ENCODE assay signal across 12 cellular contexts in genomic region chr1:246583056-246583440, GRCh38. TPM values are rescaled to one million over a fixed set of nuclear protein-coding genes. Genes with fewer than 3 reads are reported as not detected.
A peak's percentile ranks its signal among the peaks of the same experiment; 100 is the strongest.
DNase-seq lines count a peak whose midpoint lies in the region; ATAC-seq and TF ChIP-seq lines count a peak whose summit lies in the region.
"Had no signal": no experiment of that assay in that cellular context is flagged by ENCODE, and none has a peak within 500 bp of the region (broad histone marks: within the 10 kb centered on the region; RNA-seq: fewer than 3 reads in every experiment).

No MANE protein-coding gene starts in this region.

- H2BK120ac ChIP-seq in IMR-90 (ENCODE audit: low read depth, low read length): 0 out of 2 replicates have a peak overlapping the region, but pooled peaks have one; percentile 9

- peak overlapping the region; percentile 2; the same call in 1 of the 2 replicates for H2AK5ac ChIP-seq in IMR-90 (ENCODE audit: low read depth, low read length)

- H3K23ac ChIP-seq in IMR-90 (ENCODE audit: low read depth, low read length): peak overlapping the region; percentile 58; the same call in 1 of the 2 replicates

- TF ChIP-seq RAD21 in IMR-90 (IDR thresholded peaks at IDR 0.05; ENCODE audit: low read length): no peak

- no TSS peak for BruUV-seq in IMR-90 (replicated peaks; lab: Mats Ljungman, UMichigan)

- TF ChIP-seq CTCF in C4-2B (conservative IDR thresholded peaks at IDR 0.05) (no peak), IMR-90 (conservative IDR thresholded peaks at IDR 0.05; ENCODE audit: low read depth, low read length) (no peak), esophagus muscularis mucosa (IDR thresholded peaks at IDR 0.05) (no peak), parathyroid adenoma (IDR thresholded peaks at IDR 0.05) (no peak)

- CTCF ChIA-PET in IMR-90 (lab: Yijun Ruan, JAX): interaction anchor here (1.1 kb wide), 1 partner anchor 16 kb away, joined by 3 read pairs; no protein-coding TSS in a partner anchor

- peaks cover 22 to 69% of the 10 kb centered on the region in 2 experiments for H3K79me1 ChIP-seq in IMR-90 (ENCODE audit: low read depth in 1 of 2, low read length in 2 of 2)

- H3K79me2 ChIP-seq in parathyroid adenoma: peaks cover 6% of the 10 kb centered on the region

- dilution Hi-C loops in IMR-90 (cut with HindIII; ENCODE audit: low sequenced_read_pairs, unreplicated experiment): no loop called here

- H3K9me3 ChIP-seq in IMR-90 (ENCODE audit: control insufficient read depth, insufficient read depth, low read length): no peaks in the 10 kb centered on the region
- no peaks in the 10 kb centered on the region for H3K9me3 ChIP-seq in esophagus muscularis mucosa
- H3K9me3 ChIP-seq in parathyroid adenoma (ENCODE audit: control insufficient read depth, low read length): no peaks in the 10 kb centered on the region
- H3K9me3 ChIP-seq: BLaER1 had no signal

- no peak for TF ChIP-seq EP300 in esophagus muscularis mucosa (IDR thresholded peaks at IDR 0.05)

- H2BK20ac ChIP-seq in IMR-90 (ENCODE audit: low read depth, low read length): no peak overlapping the region

- H3K4ac ChIP-seq in IMR-90 (ENCODE audit: low read depth, low read length): no peak overlapping the region; the same call in 1 of the 2 replicates

- H3K4me2 ChIP-seq in IMR-90 (ENCODE audit: low read depth, low read length) (peak overlapping the region; percentile 22), parathyroid adenoma (ENCODE audit: low read length) (peak overlapping the region; percentile 47)
- H3K4me2 ChIP-seq: BLaER1 had no signal

- peak overlapping the region; percentile 78; the same call in 1 of the 2 replicates for H4K5ac ChIP-seq in IMR-90 (ENCODE audit: low read depth, low read length)

- H3K9me1 ChIP-seq in IMR-90 (ENCODE audit: insufficient read depth, low read length): peaks cover 11% of the 10 kb centered on the region; the same call in 1 of the 2 replicates

- H3K18ac ChIP-seq in IMR-90 (ENCODE audit: low read depth, low read length): 0 out of 2 replicates have a peak overlapping the region, but pooled peaks have one; percentile 61

- no peaks in the 10 kb centered on the region; the same call in 1 of the 2 replicates for H4K20me1 ChIP-seq in IMR-90 (ENCODE audit: insufficient read depth, low read length)

- H2AFZ ChIP-seq in IMR-90 (replicated peaks; ENCODE audit: low read length, poor library complexity): no peak overlapping the region
- H2AFZ ChIP-seq in parathyroid adenoma: peak overlapping the region; percentile 33

- H3K4me1 ChIP-seq in IMR-90 (ENCODE audit: control insufficient read depth, insufficient read depth, low read length) (peaks cover 16% of the 10 kb centered on the region), esophagus muscularis mucosa (peaks cover 78 to 96% (median 96%) of the 10 kb centered on the region in 4 donors), parathyroid adenoma (peaks cover 7% of the 10 kb centered on the region)

- H3K9ac ChIP-seq in IMR-90 (ENCODE audit: low read depth, low read length): no peak overlapping the region
- no peak overlapping the region for H3K9ac ChIP-seq in parathyroid adenoma
- H3K9ac ChIP-seq: BLaER1 had no signal

- ATAC-seq in IMR-90 (ENCODE audit: low read depth) (no peak), HG03571 (IDR thresholded peaks at IDR 0.05; ENCODE audit: unreplicated experiment) (no peak)

- POLR2A ChIA-PET in IMR-90 (lab: Charles Lee; ENCODE audit: unreplicated experiment): no interaction called here

- H3K27me3 ChIP-seq in IMR-90 (ENCODE audit: control insufficient read depth, insufficient read depth, low read length): no peaks in the 10 kb centered on the region
- no peaks in the 10 kb centered on the region for H3K27me3 ChIP-seq in esophagus muscularis mucosa
- H3K27me3 ChIP-seq in parathyroid adenoma (ENCODE audit: control insufficient read depth, insufficient read depth, low read length): no peaks in the 10 kb centered on the region
- H3K27me3 ChIP-seq: BLaER1 had no signal

- H3K36me3 ChIP-seq in IMR-90 (ENCODE audit: control insufficient read depth, insufficient read depth, low read length) (0 out of 2 replicates have a peak, but pooled peaks cover 4% of the 10 kb centered on the region), esophagus muscularis mucosa (no peaks in the 10 kb centered on the region), parathyroid adenoma (ENCODE audit: control insufficient read depth, insufficient read depth, low read length) (no peaks in the 10 kb centered on the region)

- intact Hi-C loops in IMR-90 (cut with micrococcal nuclease): no loop called here
- intact Hi-C loops in esophagus muscularis mucosa (cut with DNase I): no loop called here

- H3K27ac ChIP-seq in C4-2B (peak overlapping the region; percentile 54), IMR-90 (ENCODE audit: insufficient read depth, low read length) (no peak overlapping the region), esophagus muscularis mucosa (replicated peaks in 1 of 4) (peak overlapping the region; percentile 70 to 84 (median 79)), parathyroid adenoma (peak overlapping the region; percentile 47)
- H3K27ac ChIP-seq: BLaER1 had no signal

- H2BK5ac ChIP-seq in IMR-90 (ENCODE audit: low read depth, low read length, poor library complexity, severe bottlenecking): no peak overlapping the region

- H4K91ac ChIP-seq in IMR-90 (ENCODE audit: insufficient read depth, low read depth, low read length): no peak overlapping the region

- H3K4me3 ChIP-seq in IMR-90 (ENCODE audit: insufficient read depth, low read depth, low read length): no peak overlapping the region
- no peak overlapping the region for H3K4me3 ChIP-seq in esophagus muscularis mucosa
- H3K4me3 ChIP-seq in parathyroid adenoma (ENCODE audit: low read depth, low read length): no peak overlapping the region
- H3K4me3 ChIP-seq: BLaER1 had no signal

- in situ Hi-C loops in IMR-90 (cut with MboI; ENCODE audit: low sequenced_read_pairs): no loop called here

- DNase-seq in IMR-90 (no peak), esophagus muscularis mucosa (ENCODE audit: extremely low spot score) (no peak), medulla oblongata (ENCODE audit: extremely low spot score) (no peak), amniotic stem cell (lab: John Stamatoyannopoulos, UW) (no peak)
- no peak for DNase-seq in stimulated activated naive CD4-positive, alpha-beta T cell treated with Interleukin-2 at 50 U/mL for 16 hours (lab: John Stamatoyannopoulos, UW)
- DNase-seq: activated CD4-positive, alpha-beta T cell treated with anti-CD3 and anti-CD28 coated beads for 1 hour; caudate nucleus; NK-92 treated with Interleukin-12 subunit alpha and Interleukin-12 subunit beta, amount 100 ng/mL, for 24 hours had no signal

- H2AK9ac ChIP-seq in IMR-90 (replicated peaks; ENCODE audit: low read depth, low read length, poor library complexity): no peak overlapping the region

- H4K8ac ChIP-seq in IMR-90 (ENCODE audit: low read depth in 2 of 2, low read length in 2 of 2): no peak overlapping the region

- H2BK15ac ChIP-seq in IMR-90 (ENCODE audit: low read depth, low read length): no peak overlapping the region

- no peak overlapping the region for H3K56ac ChIP-seq in IMR-90 (ENCODE audit: extremely low read depth, insufficient read depth, low read length)

- whole genome bisulfite sequencing in IMR-90 (ENCODE audit: extremely low coverage in 2 of 2, insufficient read length in 1 of 2), 2 experiments: no CpG with 5 or more reads among the region's 2 CpGs
- WGBS in esophagus muscularis mucosa: 89% methylated on average over 2 of the region's 2 CpGs

- no peak overlapping the region for H3K14ac ChIP-seq in IMR-90 (replicated peaks; ENCODE audit: low read depth, low read length)

- no peak for TF ChIP-seq POLR2A in IMR-90 (IDR thresholded peaks at IDR 0.05; ENCODE audit: low read depth, low read length)
- no peak for TF ChIP-seq POLR2A in esophagus muscularis mucosa (IDR thresholded peaks at IDR 0.05; ENCODE audit: low read depth)

TF ChIP-seq in IMR-90, 13 proteins besides CTCF, POLR2A, EP300 and RAD21:
- no peak for TF ChIP-seq ELK1 (IDR thresholded peaks at IDR 0.05; ENCODE audit: borderline replicate concordance, low read depth, low read length)
- no peak for TF ChIP-seq MAZ (IDR thresholded peaks at IDR 0.05; ENCODE audit: borderline replicate concordance, low read depth, low read length)
- no peak for TF ChIP-seq CHD1 (IDR thresholded peaks at IDR 0.05; ENCODE audit: low read depth, low read length)
- no peak for TF ChIP-seq MAFK (IDR thresholded peaks at IDR 0.05; ENCODE audit: low read depth, low read length)
- no peak for TF ChIP-seq RCOR1 (IDR thresholded peaks at IDR 0.05; ENCODE audit: insufficient replicate concordance, low read length)

RNA-seq across cellular contexts. Expression of gene CNST, which starts 16.8 kb away (rescaled TPM):
- total RNA-seq in IMR-90 (2012; rRNA removed) (25.5 and 32.8 TPM in 2 replicates), esophagus muscularis mucosa (10 to 100 TPM; 55.4 to 74.7 (median 61.9) TPM)
- 14.6 and 15.4 TPM in 2 replicates for polyA plus RNA-seq in IMR-90 (2012; rRNA removed)
- 5.6 and 7.6 TPM in 2 replicates for polyA plus RNA-seq in IMR-90 (2012; cell fraction: cytosol; rRNA removed)
- polyA plus RNA-seq in IMR-90 (2012; cell fraction: nucleus; rRNA removed; ENCODE audit: low replicate concordance): 8.0 and 21.3 TPM in 2 replicates

RNA-seq across cellular contexts. Expression of gene TFB2M, which starts 17.0 kb away (rescaled TPM):
- total RNA-seq in IMR-90 (2012; rRNA removed) (13.3 and 22.8 TPM in 2 replicates), esophagus muscularis mucosa (10 to 100 TPM in 2 of 4 donors, 1 to 10 TPM in 2; 9.1 to 12.9 (median 11.4) TPM)
- 13.7 and 15.7 TPM in 2 replicates for polyA plus RNA-seq in IMR-90 (2012; rRNA removed)
- polyA plus RNA-seq in IMR-90 (2012; cell fraction: cytosol; rRNA removed): 5.1 and 6.2 TPM in 2 replicates
- polyA plus RNA-seq in IMR-90 (2012; cell fraction: nucleus; rRNA removed; ENCODE audit: low replicate concordance): 4.6 and 8.7 TPM in 2 replicates
